In genomic region chr15:79024515-79024914, GRCh38 we compare ENCODE assay signal across 8 cellular contexts.
DNase-seq lines count a peak whose midpoint lies in the region; ATAC-seq, FAIRE-seq and TF ChIP-seq lines count a peak whose summit lies in the region.
"Not testable (repeated sequence)": the region's sequence is repeated elsewhere in the genome, so short reads cannot be mapped to it uniquely, and the experiment has no call there.

No MANE protein-coding gene starts in this region.

- not testable (repeated sequence) for H3K9me3 ChIP-seq in OCI-LY3 (ENCODE audit: insufficient read depth, low read length); K562 (replicated peaks; ENCODE audit: control insufficient read depth, insufficient read depth, low read depth, low read length); HepG2 (ENCODE audit: low read length)

- H3K9ac ChIP-seq in OCI-LY3 (ENCODE audit: low read length); K562 (ENCODE audit: insufficient read depth in 1 of 2, low read depth in 2 of 2, low read length in 2 of 2); HepG2 (ENCODE audit: insufficient read depth, low read depth, low read length): not testable (repeated sequence)

- TF ChIP-seq POLR2A in K562 (conservative IDR thresholded peaks at IDR 0.05); HepG2 (IDR thresholded peaks at IDR 0.05; ENCODE audit: insufficient read depth in 1 of 2, low read depth in 2 of 2, low read length in 2 of 2): not testable (repeated sequence)

- H3K36me3 Mint-ChIP-seq in activated B cell treated with CpG ODN at 0.5 μM for 24 hours (ENCODE audit: low read depth); nephron progenitor cell (ENCODE audit: low read depth); stimulated activated memory B cell treated with anti-CD40 and anti-IgM and Interleukin-4, amounts not matched to agents 10 μg/mL and 1 μg/mL and 100 μg/mL, for 72 hours: not testable (repeated sequence)

- not testable (repeated sequence) for H3K4me3 Mint-ChIP-seq in activated B cell treated with CpG ODN at 0.5 μM for 24 hours, nephron progenitor cell
- H3K4me3 Mint-ChIP-seq in stimulated activated memory B cell treated with anti-CD40 and anti-IgM and Interleukin-4, amounts not matched to agents 10 μg/mL and 1 μg/mL and 100 μg/mL, for 72 hours: peak overlapping the region; percentile 44

- not testable (repeated sequence) for H3K27me3 ChIP-seq in OCI-LY3 (ENCODE audit: low read depth, low read length); HepG2 (ENCODE audit: control insufficient read depth in 1 of 2, insufficient read depth in 2 of 2, low read length in 2 of 2)
- peaks cover 0 to 19% of the 10 kb centered on the region in 2 experiments; a peak in 3 of 5 replicates for H3K27me3 ChIP-seq in K562 (ENCODE audit: control insufficient read depth in 2 of 2, insufficient read depth in 2 of 2, low read length in 2 of 2)

- H3K4me2 ChIP-seq in OCI-LY3 (ENCODE audit: low read length): peak overlapping the region; percentile 56
- H3K4me2 ChIP-seq in K562 (ENCODE audit: insufficient read depth, low read length); HepG2 (ENCODE audit: low read depth, low read length): not testable (repeated sequence)

- POLR2A ChIA-PET in activated B cell treated with CpG ODN at 0.5 μM for 24 hours (lab: Charles Lee): interaction anchor here (1.1 to 2.5 kb wide), 7 partner anchors 45 to 268 kb away, joined by 3 to 24 read pairs (median 11); partner anchors contain the start of gene CTSH
- POLR2A ChIA-PET in K562 (lab: Yijun Ruan, JAX): not testable (repeated sequence)
- POLR2A ChIA-PET in HepG2 (lab: Yijun Ruan, JAX): interaction anchor here (1.3 to 1.4 kb wide), 2 partner anchors 31 to 80 kb away, joined by 4 to 5 read pairs; partner anchors contain the start of gene CTSH

- DNase-seq in OCI-M1 (lab: John Stamatoyannopoulos, UW): peak; percentile 3
- not testable (repeated sequence) for DNase-seq in activated B cell treated with CpG ODN at 0.5 μM for 24 hours; K562 (ENCODE audit: extremely low read depth in 1 of 4, low spot score in 3 of 4); HepG2 (ENCODE audit: low spot score); nephron progenitor cell; urothelium cell line (ENCODE audit: low spot score)

- not testable (repeated sequence) for ATAC-seq in activated B cell treated with CpG ODN at 0.5 μM for 24 hours (ENCODE audit: low read depth); K562; HepG2; stimulated activated memory B cell treated with anti-CD40 and anti-IgM and Interleukin-4, amounts not matched to agents 10 μg/mL and 1 μg/mL and 100 μg/mL, for 72 hours

- not testable (repeated sequence) for H3K4me1 ChIP-seq in OCI-LY3 (ENCODE audit: low read length); K562 (replicated peaks in 1 of 2; ENCODE audit: control insufficient read depth in 2 of 2, insufficient read depth in 2 of 2, low read length in 2 of 2)
- H3K4me1 ChIP-seq in HepG2 (ENCODE audit: insufficient read depth, low read length): peaks cover 67% of the 10 kb centered on the region

- not testable (repeated sequence) for H4K20me1 ChIP-seq in OCI-LY3 (ENCODE audit: insufficient read depth, low read length); K562 (replicated peaks; ENCODE audit: control insufficient read depth, insufficient read depth, low read length); HepG2 (ENCODE audit: insufficient read depth, low read length)

- peaks cover 13% of the 10 kb centered on the region for H3K4me1 Mint-ChIP-seq in activated B cell treated with CpG ODN at 0.5 μM for 24 hours
- H3K4me1 Mint-ChIP-seq in nephron progenitor cell: not testable (repeated sequence)
- peaks cover 12% of the 10 kb centered on the region for H3K4me1 Mint-ChIP-seq in stimulated activated memory B cell treated with anti-CD40 and anti-IgM and Interleukin-4, amounts not matched to agents 10 μg/mL and 1 μg/mL and 100 μg/mL, for 72 hours

- TF ChIP-seq CTCF in OCI-LY3 (IDR thresholded peaks at IDR 0.05; ENCODE audit: low read depth, low read length); activated B cell treated with CpG ODN at 0.5 μM for 24 hours (IDR thresholded peaks at IDR 0.05); K562 (IDR thresholded peaks at IDR 0.05 in 2 of 3, conservative IDR thresholded peaks at IDR 0.05 in 1 of 3; ENCODE audit: insufficient read depth in 2 of 3, low read depth in 1 of 3, low read length in 3 of 3); HepG2 (CRISPR knock-in tag; IDR thresholded peaks at IDR 0.05); nephron progenitor cell (IDR thresholded peaks at IDR 0.05): not testable (repeated sequence)

- in situ Hi-C loops in K562 (cut with MboI); HepG2 (cut with HindIII; ENCODE audit: extremely low pct_ligation_motif_present, low pct_unique_long_range_greater_than_20kb): not testable (repeated sequence)

- not testable (repeated sequence) for H2AFZ ChIP-seq in OCI-LY3 (ENCODE audit: low read depth, low read length); K562 (ENCODE audit: low read depth, low read length); HepG2 (ENCODE audit: low read length)

- not testable (repeated sequence) for TF ChIP-seq RAD21 in K562 (CRISPR knock-in tag; conservative IDR thresholded peaks at IDR 0.05 in 1 of 2, IDR thresholded peaks at IDR 0.05 in 1 of 2); HepG2 (CRISPR knock-in tag; IDR thresholded peaks at IDR 0.05)

- H3K27ac ChIP-seq in OCI-LY3 (ENCODE audit: low read length); K562 (ENCODE audit: extremely low read depth, low read depth, low read length); HepG2 (ENCODE audit: extremely low read length, insufficient read depth, low read length): not testable (repeated sequence)

- H3K27ac Mint-ChIP-seq in activated B cell treated with CpG ODN at 0.5 μM for 24 hours: peak overlapping the region; percentile 47
- peak overlapping the region; percentile 10 for H3K27ac Mint-ChIP-seq in nephron progenitor cell
- peak overlapping the region; percentile 75 for H3K27ac Mint-ChIP-seq in stimulated activated memory B cell treated with anti-CD40 and anti-IgM and Interleukin-4, amounts not matched to agents 10 μg/mL and 1 μg/mL and 100 μg/mL, for 72 hours

- CTCF ChIA-PET in activated B cell treated with CpG ODN at 0.5 μM for 24 hours (lab: Charles Lee): interaction anchor here (0.6 to 8.0 kb wide), 23 partner anchors 17 to 273 kb away, joined by 3 to 209 read pairs (median 6); partner anchors contain the start of gene CTSH
- CTCF ChIA-PET in K562 (lab: Yijun Ruan, JAX; ENCODE audit: low intra/inter-chr PET ratio): not testable (repeated sequence)
- CTCF ChIA-PET in HepG2 (lab: Yijun Ruan, JAX; ENCODE audit: low intra/inter-chr PET ratio, low total read pairs): interaction anchor here (2.5 to 5.4 kb wide), 2 partner anchors 114 to 161 kb away, joined by 8 to 56 read pairs; no protein-coding TSS in a partner anchor

- not testable (repeated sequence) for TF ChIP-seq EP300 in K562 (IDR thresholded peaks at IDR 0.05; ENCODE audit: low read length); HepG2 (IDR thresholded peaks at IDR 0.05; ENCODE audit: low read depth in 2 of 2, low read length in 2 of 2); HepG2 (CRISPR knock-in tag; IDR thresholded peaks at IDR 0.05; ENCODE audit: borderline replicate concordance)

- not testable (repeated sequence) for H3K4me3 ChIP-seq in OCI-LY3 (ENCODE audit: low read length); K562; HepG2 (replicated peaks in 1 of 3; ENCODE audit: insufficient read depth in 1 of 3, low read depth in 2 of 3, low read length in 3 of 3)

- not testable (repeated sequence) for H3K36me3 ChIP-seq in OCI-LY3 (replicated peaks; ENCODE audit: low read depth, low read length); K562 (ENCODE audit: control insufficient read depth, insufficient read depth, low read length); HepG2 (replicated peaks in 1 of 2; ENCODE audit: control insufficient read depth in 1 of 2, insufficient read depth in 2 of 2, low read length in 2 of 2)

- FAIRE-seq in K562 (lab: Jason Lieb, UNC); HepG2 (lab: Jason Lieb, UNC): not testable (repeated sequence)
- peak; percentile 48 for FAIRE-seq in urothelium cell line (lab: Jason Lieb, UNC)

- 69% methylated on average over 2 of the region's 2 CpGs for WGBS in K562 (ENCODE audit: insufficient coverage, low coverage, missing lambda C conversion rate)
- 96% methylated on average over 2 of the region's 2 CpGs for WGBS in HepG2 (ENCODE audit: low lambda C conversion rate)

- not testable (repeated sequence) for BruUV-seq in K562 (replicated peaks; lab: Mats Ljungman, UMichigan); HepG2 (replicated peaks; lab: Mats Ljungman, UMichigan)

- H3K27me3 Mint-ChIP-seq in activated B cell treated with CpG ODN at 0.5 μM for 24 hours; stimulated activated memory B cell treated with anti-CD40 and anti-IgM and Interleukin-4, amounts not matched to agents 10 μg/mL and 1 μg/mL and 100 μg/mL, for 72 hours: not testable (repeated sequence)
- peaks cover 29% of the 10 kb centered on the region for H3K27me3 Mint-ChIP-seq in nephron progenitor cell (ENCODE audit: low read depth, poor library complexity)

- H3K9me3 Mint-ChIP-seq in activated B cell treated with CpG ODN at 0.5 μM for 24 hours: not testable (repeated sequence)
- peaks cover 24% of the 10 kb centered on the region for H3K9me3 Mint-ChIP-seq in nephron progenitor cell
- peaks cover 14% of the 10 kb centered on the region for H3K9me3 Mint-ChIP-seq in stimulated activated memory B cell treated with anti-CD40 and anti-IgM and Interleukin-4, amounts not matched to agents 10 μg/mL and 1 μg/mL and 100 μg/mL, for 72 hours

- intact Hi-C loops in activated B cell treated with CpG ODN at 0.5 μM for 24 hours (cut with micrococcal nuclease): loop anchor here (2.0 kb wide), 3 partner anchors 20 to 268 kb away; no protein-coding TSS in a partner anchor
- intact Hi-C loops in K562 (cut with micrococcal nuclease); HepG2 (cut with micrococcal nuclease; ENCODE audit: unreplicated experiment): not testable (repeated sequence)

- H3K79me2 ChIP-seq in OCI-LY3 (ENCODE audit: low read length); K562 (ENCODE audit: control insufficient read depth, insufficient read depth, low read length); HepG2 (ENCODE audit: insufficient read depth, low read length): not testable (repeated sequence)

- not testable (repeated sequence) for H3K9me1 ChIP-seq in K562 (ENCODE audit: control insufficient read depth, insufficient read depth, low read length)

Comparison
In these comparisons a context has a peak if more than half of its experiments do, and no peak if none do; other contexts are left out.
1. H3K27ac Mint-ChIP-seq: peak in every context shown above with its lines; median percentile 75 in stimulated activated memory B cell treated with anti-CD40 and anti-IgM and Interleukin-4, amounts not matched to agents 10 μg/mL and 1 μg/mL and 100 μg/mL, for 72 hours; 47 in activated B cell treated with CpG ODN at 0.5 μM for 24 hours; 10 in nephron progenitor cell.